In genomic region chr18:3603460-3604259, GRCh38 we compare ENCODE assay signal across 8 cellular contexts.
DNase-seq lines count a peak whose midpoint lies in the region; ATAC-seq and TF ChIP-seq lines count a peak whose summit lies in the region.

No MANE protein-coding gene starts in this region.

- H2AFZ ChIP-seq in IMR-90 (replicated peaks; ENCODE audit: low read length, poor library complexity), result no peak overlapping the region

- dilution Hi-C loops in IMR-90 (cut with HindIII; ENCODE audit: low sequenced_read_pairs, unreplicated experiment), result no loop called here

- DNase-seq in DMS79 treated with DMSO at 0.1 percent for 48 hours (lab: John Stamatoyannopoulos, UW), result peak; percentile 89
- peak; percentile 99 for DNase-seq in IMR-90
- DNase-seq in SK-MEL-5 (ENCODE audit: low read depth, low spot score), result peak; percentile 99
- DNase-seq in lower lobe of right lung, result no peak
- DNase-seq in tibial artery, result no peak

- H3K27me3 ChIP-seq in IMR-90 (ENCODE audit: control insufficient read depth, insufficient read depth, low read length) (no peaks in the 10 kb centered on the region), endocrine pancreas (ENCODE audit: control insufficient read depth, insufficient read depth, low read length) (no peaks in the 10 kb centered on the region), lower lobe of right lung (ENCODE audit: low read depth) (no peaks in the 10 kb centered on the region), tibial artery (no peaks in the 10 kb centered on the region)

- peak; percentile 11; the same call in 1 of the 2 replicates for TF ChIP-seq RAD21 in IMR-90 (IDR thresholded peaks at IDR 0.05; ENCODE audit: low read length)

- peak overlapping the region; percentile 98 for H2AK5ac ChIP-seq in IMR-90 (ENCODE audit: low read depth, low read length)

- H3K9ac ChIP-seq in IMR-90 (ENCODE audit: low read depth, low read length), result peak overlapping the region; percentile 97
- no peak overlapping the region for H3K9ac ChIP-seq in endocrine pancreas (ENCODE audit: control insufficient read depth, insufficient read depth, low read length)

- peak overlapping the region; percentile 97 for H2BK20ac ChIP-seq in IMR-90 (ENCODE audit: low read depth, low read length)

- H4K91ac ChIP-seq in IMR-90 (ENCODE audit: insufficient read depth, low read depth, low read length), result peak overlapping the region; percentile 99

- peak overlapping the region; percentile 97 to 99 for H4K8ac ChIP-seq in IMR-90 (ENCODE audit: low read depth in 2 of 2, low read length in 2 of 2)

- WGBS in IMR-90 (ENCODE audit: extremely low coverage in 2 of 2, insufficient read length in 1 of 2), 2 experiments, result no CpG with 5 or more reads among the region's 12 CpGs

- H3K9me1 ChIP-seq in IMR-90 (ENCODE audit: insufficient read depth, low read length), result peaks cover 5% of the 10 kb centered on the region; the same call in 1 of the 2 replicates

- H2AK9ac ChIP-seq in IMR-90 (replicated peaks; ENCODE audit: low read depth, low read length, poor library complexity), result peak overlapping the region; percentile 99

- H3K4me1 ChIP-seq in IMR-90 (ENCODE audit: control insufficient read depth, insufficient read depth, low read length) (peaks cover 12% of the 10 kb centered on the region), endocrine pancreas (ENCODE audit: control insufficient read depth, insufficient read depth, low read length) (no peaks in the 10 kb centered on the region), lower lobe of right lung (peaks cover 34% of the 10 kb centered on the region), tibial artery (peaks cover 0 to 23% (median 10%) of the 10 kb centered on the region in 4 donors)

- peak; percentile 92 for TF ChIP-seq POLR2A in IMR-90 (IDR thresholded peaks at IDR 0.05; ENCODE audit: low read depth, low read length)

- intact Hi-C loops in IMR-90 (cut with micrococcal nuclease) (loop anchor here (1.0 to 5.0 kb wide), 8 partner anchors 9 to 341 kb away; partner anchors contain the start of gene MYL12B), lower lobe of right lung (cut with DNase I) (no loop called here), tibial artery (cut with DNase I; ENCODE audit: low total_unique reads) (no loop called here)

- in situ Hi-C loops in IMR-90 (cut with MboI; ENCODE audit: low sequenced_read_pairs) (loop anchor here (25.0 kb wide), 1 partner anchor 616 kb away; no protein-coding TSS in a partner anchor), SK-MEL-5 (cut with HindIII; ENCODE audit: low pct_unique_long_range_greater_than_20kb, low sequenced_read_pairs) (no loop called here)

- POLR2A ChIA-PET in IMR-90 (lab: Charles Lee; ENCODE audit: unreplicated experiment), result interaction anchor here (0.6 to 3.0 kb wide), 8 partner anchors 9 to 154 kb away, joined by 3 to 26 read pairs (median 8); no protein-coding TSS in a partner anchor

- TSS peak; percentile 90 for BruUV-seq in IMR-90 (replicated peaks; lab: Mats Ljungman, UMichigan)

- H3K36me3 ChIP-seq in IMR-90 (ENCODE audit: control insufficient read depth, insufficient read depth, low read length), result no peaks in the 10 kb centered on the region
- H3K36me3 ChIP-seq in endocrine pancreas (ENCODE audit: control insufficient read depth, insufficient read depth, low read length), result no peaks in the 10 kb centered on the region
- H3K36me3 ChIP-seq in lower lobe of right lung, result no peaks in the 10 kb centered on the region
- no peaks in the 10 kb centered on the region for H3K36me3 ChIP-seq in tibial artery

- peak overlapping the region; percentile 100 for H3K56ac ChIP-seq in IMR-90 (ENCODE audit: extremely low read depth, insufficient read depth, low read length)

- ATAC-seq in IMR-90 (ENCODE audit: low read depth), result peak; percentile 50
- ATAC-seq in lower lobe of right lung, result peak; percentile 69 to 81
- no peak for ATAC-seq in HG02970 (IDR thresholded peaks at IDR 0.05; ENCODE audit: low FRiP score, unreplicated experiment)
- ATAC-seq in HG03521 (IDR thresholded peaks at IDR 0.05; ENCODE audit: unreplicated experiment), result no peak

- H3K4me2 ChIP-seq in IMR-90 (ENCODE audit: low read depth, low read length), result peak overlapping the region; percentile 100

- H2BK120ac ChIP-seq in IMR-90 (ENCODE audit: low read depth, low read length), result peak overlapping the region; percentile 99

- H3K4ac ChIP-seq in IMR-90 (ENCODE audit: low read depth, low read length), result peak overlapping the region; percentile 99

- peak overlapping the region; percentile 99; the same call in 2 of the 3 replicates for H2BK15ac ChIP-seq in IMR-90 (ENCODE audit: low read depth, low read length)

- H3K4me3 ChIP-seq in IMR-90 (ENCODE audit: insufficient read depth, low read depth, low read length), result peak overlapping the region; percentile 49
- H3K4me3 ChIP-seq in endocrine pancreas (ENCODE audit: control insufficient read depth, insufficient read depth, low read length), result peak overlapping the region; percentile 19
- H3K4me3 ChIP-seq in lower lobe of right lung, result peak overlapping the region; percentile 43
- H3K4me3 ChIP-seq in tibial artery, result peak overlapping the region; percentile 51 to 57

- H3K23ac ChIP-seq in IMR-90 (ENCODE audit: low read depth, low read length), result peak overlapping the region; percentile 100

- CTCF ChIA-PET in IMR-90 (lab: Yijun Ruan, JAX), result interaction anchor here (0.5 to 1.6 kb wide), 6 partner anchors 9 to 392 kb away, joined by 3 to 8 read pairs (median 5); no protein-coding TSS in a partner anchor

- H3K9me3 ChIP-seq in IMR-90 (ENCODE audit: control insufficient read depth, insufficient read depth, low read length) (no peaks in the 10 kb centered on the region), endocrine pancreas (ENCODE audit: control insufficient read depth, low read length) (no peaks in the 10 kb centered on the region), lower lobe of right lung (no peaks in the 10 kb centered on the region), tibial artery (no peaks in the 10 kb centered on the region)

- H4K20me1 ChIP-seq in IMR-90 (ENCODE audit: insufficient read depth, low read length), result no peaks in the 10 kb centered on the region

- H2BK5ac ChIP-seq in IMR-90 (ENCODE audit: low read depth, low read length, poor library complexity, severe bottlenecking), result peak overlapping the region; percentile 100

- H3K79me1 ChIP-seq in IMR-90 (ENCODE audit: low read depth in 1 of 2, low read length in 2 of 2), result peaks cover 10 to 45% of the 10 kb centered on the region in 2 experiments

- peak overlapping the region; percentile 98 for H4K5ac ChIP-seq in IMR-90 (ENCODE audit: low read depth, low read length)

- H3K14ac ChIP-seq in IMR-90 (replicated peaks; ENCODE audit: low read depth, low read length), result peak overlapping the region; percentile 99

- H3K18ac ChIP-seq in IMR-90 (ENCODE audit: low read depth, low read length), result peak overlapping the region; percentile 99

- TF ChIP-seq CTCF in IMR-90 (conservative IDR thresholded peaks at IDR 0.05; ENCODE audit: low read depth, low read length) (no peak), lower lobe of right lung (IDR thresholded peaks at IDR 0.05) (no peak), tibial artery (IDR thresholded peaks at IDR 0.05) (no peak)

- H3K27ac ChIP-seq in IMR-90 (ENCODE audit: insufficient read depth, low read length), result peak overlapping the region; percentile 99
- H3K27ac ChIP-seq in lower lobe of right lung, result peak overlapping the region; percentile 87
- H3K27ac ChIP-seq in tibial artery, result peak overlapping the region; percentile 88 to 94

TF ChIP-seq in IMR-90, 13 proteins besides CTCF, POLR2A, EP300 and RAD21:
- TF ChIP-seq RFX5 (IDR thresholded peaks at IDR 0.05; ENCODE audit: low read depth, low read length) (no peak), USF2 (IDR thresholded peaks at IDR 0.05; ENCODE audit: low read depth, low read length) (peak; percentile 97), CEBPB (IDR thresholded peaks at IDR 0.05; ENCODE audit: low read depth, low read length) (peak; percentile 86), MAZ (IDR thresholded peaks at IDR 0.05; ENCODE audit: borderline replicate concordance, low read depth, low read length) (peak; percentile 24; the same call in 1 of the 2 replicates), SMC3 (IDR thresholded peaks at IDR 0.05; ENCODE audit: low read depth, low read length) (no peak), RCOR1 (IDR thresholded peaks at IDR 0.05; ENCODE audit: insufficient replicate concordance, low read length) (no peak), MXI1 (IDR thresholded peaks at IDR 0.05; ENCODE audit: borderline replicate concordance, low read depth, low read length) (no peak; the same call in 1 of the 2 replicates), MAFK (IDR thresholded peaks at IDR 0.05; ENCODE audit: low read depth, low read length) (peak; percentile 63; the same call in 1 of the 2 replicates), FOS (IDR thresholded peaks at IDR 0.05; ENCODE audit: low read depth, low read length) (peak; percentile 98), BHLHE40 (IDR thresholded peaks at IDR 0.05; ENCODE audit: low read depth, low read length) (peak; percentile 33), ELK1 (IDR thresholded peaks at IDR 0.05; ENCODE audit: borderline replicate concordance, low read depth, low read length) (no peak), NFE2L2 (IDR thresholded peaks at IDR 0.05; ENCODE audit: low read depth, low read length) (peak; percentile 89), CHD1 (IDR thresholded peaks at IDR 0.05; ENCODE audit: low read depth, low read length) (peak; percentile 37; the same call in 1 of the 2 replicates)

Comparison
In these comparisons a context has a peak if more than half of its experiments do, and no peak if none do; other contexts are left out.
1. DNase-seq: peak in DMS79 treated with DMSO at 0.1 percent for 48 hours (single experiment), IMR-90 (single experiment) and SK-MEL-5 (single experiment); none in lower lobe of right lung (single experiment) and tibial artery (0 of 2).
2. ATAC-seq: peak in IMR-90 (single experiment) and lower lobe of right lung (2 of 2); none in HG02970 (single experiment) and HG03521 (single experiment).
3. Peak in every context shown above with its lines, with median percentiles within 50 percentile points of each other: H3K27ac ChIP-seq and H3K4me3 ChIP-seq.